In the genomic region with DNA sequence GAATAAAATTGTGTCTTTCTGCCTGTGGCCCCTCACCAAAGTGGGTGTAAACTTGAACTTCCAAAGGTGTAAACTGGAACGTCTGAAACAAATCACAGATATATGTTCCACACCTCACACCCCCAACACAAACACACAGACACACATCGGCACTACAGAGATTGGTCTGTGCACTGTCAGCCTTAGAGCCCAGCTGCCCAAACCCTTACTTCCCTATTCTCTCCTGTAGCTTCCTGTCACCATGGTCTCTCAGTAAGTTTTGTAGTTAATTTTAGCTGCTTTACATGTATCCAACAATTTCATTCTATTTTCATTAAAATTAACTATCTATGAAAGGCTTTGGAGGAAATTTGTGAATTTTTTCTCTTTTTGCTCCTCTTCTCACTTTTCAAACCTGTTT, we compare ENCODE assay signal across 8 cellular contexts. TPM values are rescaled to one million over a fixed set of nuclear protein-coding genes. Genes with fewer than 3 reads are reported as not detected.
A peak's percentile ranks its signal among the peaks of the same experiment; 100 is the strongest.
DNase-seq lines count a peak whose midpoint lies in the region; ATAC-seq and TF ChIP-seq lines count a peak whose summit lies in the region.

No MANE protein-coding gene starts in this region.

- peaks cover 10% of the 10 kb centered on the region for H3K36me3 ChIP-seq in suprapubic skin

- 56% methylated on average over 2 of the region's 2 CpGs for WGBS in suprapubic skin

- no peaks in the 10 kb centered on the region for H3K9me3 ChIP-seq in suprapubic skin

- peaks cover 53% of the 10 kb centered on the region for H3K4me1 ChIP-seq in suprapubic skin

- H3K27me3 Mint-ChIP-seq in activated T-cell treated with anti-CD3 and anti-CD28 coated beads, Interleukin-2, amount 50 U/mL, for 24 hours: no peaks in the 10 kb centered on the region

- H3K4me3 ChIP-seq in suprapubic skin: no peak overlapping the region

- ATAC-seq in HG02973 (IDR thresholded peaks at IDR 0.05; ENCODE audit: unreplicated experiment) (peak; percentile 78), sciatic nerve (peak; percentile 71)

- H3K27ac ChIP-seq in suprapubic skin: no peak overlapping the region

- no peaks in the 10 kb centered on the region for H3K27me3 ChIP-seq in suprapubic skin

- peaks cover 77% of the 10 kb centered on the region for H3K4me1 Mint-ChIP-seq in activated T-cell treated with anti-CD3 and anti-CD28 coated beads, Interleukin-2, amount 50 U/mL, for 24 hours (ENCODE audit: low read depth)

- no peak for TF ChIP-seq EP300 in suprapubic skin (IDR thresholded peaks at IDR 0.05)

- intact Hi-C loops in sciatic nerve (cut with DNase I): no loop called here

- peaks cover 13% of the 10 kb centered on the region for H3K9me3 Mint-ChIP-seq in activated T-cell treated with anti-CD3 and anti-CD28 coated beads, Interleukin-2, amount 50 U/mL, for 24 hours

- H3K4me3 Mint-ChIP-seq in activated T-cell treated with anti-CD3 and anti-CD28 coated beads, Interleukin-2, amount 50 U/mL, for 24 hours: no peak overlapping the region

- TF ChIP-seq POLR2A in suprapubic skin (IDR thresholded peaks at IDR 0.05): no peak

- DNase-seq in activated T-cell treated with anti-CD3 and anti-CD28 coated beads, Interleukin-2, amount 50 U/mL, for 24 hours: no peak
- DNase-seq in activated T-cell treated with anti-CD3 and anti-CD28 coated beads for 4 hours (no peak), SIG-M5 treated with dmso at 0.1 percent for 504 hours (lab: John Stamatoyannopoulos, UW; ENCODE audit: unreplicated experiment) (peak; percentile 93), sciatic nerve (ENCODE audit: low spot score) (no peak), 8988T (no peak), suprapubic skin (ENCODE audit: low spot score in 2 of 2) (no peak), NCI-H2227 (lab: John Stamatoyannopoulos, UW; ENCODE audit: unreplicated experiment) (no peak)

- no peak for TF ChIP-seq CTCF in suprapubic skin (IDR thresholded peaks at IDR 0.05)

- peaks cover 68% of the 10 kb centered on the region for H3K36me3 Mint-ChIP-seq in activated T-cell treated with anti-CD3 and anti-CD28 coated beads, Interleukin-2, amount 50 U/mL, for 24 hours (ENCODE audit: low read depth)

- H3K27ac Mint-ChIP-seq in activated T-cell treated with anti-CD3 and anti-CD28 coated beads, Interleukin-2, amount 50 U/mL, for 24 hours: peak overlapping the region; percentile 69

RNA-seq across cellular contexts. Expression of a gene that starts 5.4 kb away (rescaled TPM):
- 84.3 TPM for total RNA-seq in sciatic nerve
- 100 to 1,000 TPM in 1 of 4 donors, 10 to 100 TPM in 3; 64.2 to 108 (median 91.4) TPM for total RNA-seq in suprapubic skin
